9 cellular contexts compared by ENCODE assay signal in genomic region chr17:3636908-3637373, GRCh38. TPM values are rescaled to one million over a fixed set of nuclear protein-coding genes. Genes with fewer than 3 reads are reported as not detected.
DNase-seq lines count a peak whose midpoint lies in the region; ATAC-seq, FAIRE-seq and TF ChIP-seq lines count a peak whose summit lies in the region.
"Had no signal": no experiment of that assay in that cellular context is flagged by ENCODE, and none has a peak within 500 bp of the region (broad histone marks: within the 10 kb centered on the region; RNA-seq: fewer than 3 reads in every experiment).

No MANE protein-coding gene starts in this region.

- H3K27me3 Mint-ChIP-seq in activated CD8-positive, alpha-beta memory T cell treated with anti-CD3 and anti-CD28 coated beads, Interleukin-2, amount 10 ng/mL, durations not matched to agents 7 days and 5 days = no peaks in the 10 kb centered on the region

- TF ChIP-seq POLR2A in adrenal gland (IDR thresholded peaks at IDR 0.05) = no peak

- H3K4me1 ChIP-seq in adrenal gland (replicated peaks in 1 of 2) = peaks cover 19 to 31% of the 10 kb centered on the region in 2 donors
- peaks cover 3 to 20% of the 10 kb centered on the region in 2 donors for H3K4me1 ChIP-seq in kidney (ENCODE audit: control insufficient read depth in 1 of 2, insufficient read depth in 1 of 2, low read depth in 1 of 2, low read length in 2 of 2)
- no peaks in the 10 kb centered on the region for H3K4me1 ChIP-seq in thymus (ENCODE audit: control insufficient read depth, insufficient read depth, low read length)

- H3K4me3 ChIP-seq in adrenal gland (peak overlapping the region; percentile 73 to 92 (median 86)), kidney (ENCODE audit: low read length in 2 of 2) (peak overlapping the region; percentile 83 to 87), thymus (ENCODE audit: low read length) (peak overlapping the region; percentile 78)

- intact Hi-C loops in adrenal gland (cut with DNase I) (no loop called here), kidney (cut with DNase I) (no loop called here), posterior vena cava (cut with DNase I) (loop anchor here in 1 of 2 donors (10.0 kb wide), 1 partner anchor 102 kb away; no protein-coding TSS in a partner anchor)

- TF ChIP-seq CTCF in adrenal gland (IDR thresholded peaks at IDR 0.05) = no peak
- TF ChIP-seq CTCF in kidney (IDR thresholded peaks at IDR 0.05; ENCODE audit: borderline replicate concordance, extremely low read depth, insufficient read depth) = no peak

- H3K36me3 ChIP-seq in adrenal gland (replicated peaks in 1 of 2) = no peaks in the 10 kb centered on the region
- H3K36me3 ChIP-seq in kidney (ENCODE audit: control insufficient read depth in 1 of 2, insufficient read depth in 2 of 2, low read length in 2 of 2) = peaks cover 4% of the 10 kb centered on the region in 2 donors
- peaks cover 12% of the 10 kb centered on the region for H3K36me3 ChIP-seq in thymus (ENCODE audit: control insufficient read depth, insufficient read depth)

- no peak for ATAC-seq in activated CD8-positive, alpha-beta memory T cell treated with anti-CD3 and anti-CD28 coated beads, Interleukin-2, amount 10 ng/mL, durations not matched to agents 7 days and 5 days
- ATAC-seq in HG03175 (IDR thresholded peaks at IDR 0.05; ENCODE audit: unreplicated experiment) = peak; percentile 5
- no peak for ATAC-seq in HG02870 (IDR thresholded peaks at IDR 0.05; ENCODE audit: unreplicated experiment)

- CTCF ChIA-PET in activated CD8-positive, alpha-beta memory T cell treated with anti-CD3 and anti-CD28 coated beads, Interleukin-2, amount 10 ng/mL, durations not matched to agents 7 days and 5 days (lab: Charles Lee) = interaction anchor here (0.8 to 1.7 kb wide), 7 partner anchors 10 to 91 kb away, joined by 3 to 7 read pairs (median 3); no protein-coding TSS in a partner anchor

- WGBS in adrenal gland, 4 donors = 1 to 9% (median 3%) methylated on average over 3 to 31 of the region's 31 CpGs
- 3% methylated on average over 31 of the region's 31 CpGs for WGBS in thymus

- H3K4me1 Mint-ChIP-seq in activated CD8-positive, alpha-beta memory T cell treated with anti-CD3 and anti-CD28 coated beads, Interleukin-2, amount 10 ng/mL, durations not matched to agents 7 days and 5 days = peaks cover 50% of the 10 kb centered on the region

- H3K27me3 ChIP-seq in adrenal gland (no peaks in the 10 kb centered on the region), thymus (ENCODE audit: control insufficient read depth, insufficient read depth) (no peaks in the 10 kb centered on the region)

- peak overlapping the region; percentile 91 for H3K4me3 Mint-ChIP-seq in activated CD8-positive, alpha-beta memory T cell treated with anti-CD3 and anti-CD28 coated beads, Interleukin-2, amount 10 ng/mL, durations not matched to agents 7 days and 5 days

- peaks cover 9% of the 10 kb centered on the region for H3K36me3 Mint-ChIP-seq in activated CD8-positive, alpha-beta memory T cell treated with anti-CD3 and anti-CD28 coated beads, Interleukin-2, amount 10 ng/mL, durations not matched to agents 7 days and 5 days

- no peaks in the 10 kb centered on the region for H3K9me3 Mint-ChIP-seq in activated CD8-positive, alpha-beta memory T cell treated with anti-CD3 and anti-CD28 coated beads, Interleukin-2, amount 10 ng/mL, durations not matched to agents 7 days and 5 days (ENCODE audit: low read depth)

- H3K27ac ChIP-seq in adrenal gland = peak overlapping the region; percentile 85 to 96 (median 94)
- peak overlapping the region; percentile 98 to 99 for H3K27ac ChIP-seq in kidney (ENCODE audit: low read depth in 2 of 2, low read length in 2 of 2)
- H3K27ac ChIP-seq in thymus (ENCODE audit: low read depth) = no peak overlapping the region

- no peak overlapping the region for H3K27ac Mint-ChIP-seq in activated CD8-positive, alpha-beta memory T cell treated with anti-CD3 and anti-CD28 coated beads, Interleukin-2, amount 10 ng/mL, durations not matched to agents 7 days and 5 days

- H3K9ac ChIP-seq in kidney (ENCODE audit: low read length in 2 of 2) = peak overlapping the region; percentile 82 to 85

- FAIRE-seq in kidney (lab: Jason Lieb, UNC) = no peak
- FAIRE-seq: colon had no signal

- H3K9me3 ChIP-seq in adrenal gland (replicated peaks in 1 of 3) (no peaks in the 10 kb centered on the region), kidney (ENCODE audit: control insufficient read depth in 1 of 2, low read length in 2 of 2) (no peaks in the 10 kb centered on the region), thymus (ENCODE audit: control insufficient read depth) (no peaks in the 10 kb centered on the region)

- DNase-seq in activated CD8-positive, alpha-beta memory T cell treated with anti-CD3 and anti-CD28 coated beads, Interleukin-2, amount 10 ng/mL, durations not matched to agents 7 days and 5 days = peak; percentile 47
- no peak for DNase-seq in activated CD8-positive, alpha-beta memory T cell treated with anti-CD3 and anti-CD28 coated beads, Interleukin-2, amount 50 U/mL, for 4 hours
- DNase-seq in adrenal gland = no peak
- no peak for DNase-seq in kidney
- no peak for DNase-seq in posterior vena cava (ENCODE audit: low spot score)

RNA-seq across cellular contexts. Expression of gene CTNS, which starts 0.4 kb away (rescaled TPM):
- total RNA-seq in activated CD8-positive, alpha-beta memory T cell treated with anti-CD3 and anti-CD28 coated beads, Interleukin-2, amount 10 ng/mL, durations not matched to agents 7 days and 5 days = 10 to 100 TPM in 1 of 2 experiments, 1 to 10 TPM in 1; 9.7 to 20.6 TPM
- total RNA-seq in adrenal gland (10 to 100 TPM; 17.5 to 74.8 (median 43.1) TPM), kidney (15.7 TPM), posterior vena cava (10 to 100 TPM in 1 of 2 donors, 1 to 10 TPM in 1; 9.2 to 11.7 TPM)
- polyA plus RNA-seq in adrenal gland (10 to 100 TPM; 11.5 to 15.7 (median 13.8) TPM), kidney (ENCODE audit: insufficient read depth, low read depth, low replicate concordance) (11.9 TPM), thymus (8.8 TPM)

RNA-seq across cellular contexts. Expression of gene SHPK, which starts 0.9 kb away (rescaled TPM):
- 10 to 100 TPM; 13.4 to 13.9 TPM for total RNA-seq in activated CD8-positive, alpha-beta memory T cell treated with anti-CD3 and anti-CD28 coated beads, Interleukin-2, amount 10 ng/mL, durations not matched to agents 7 days and 5 days
- total RNA-seq in adrenal gland (10 to 100 TPM; 12.0 to 27.4 (median 19.6) TPM), kidney (17.5 TPM), posterior vena cava (10 to 100 TPM in 1 of 2 donors, 1 to 10 TPM in 1; 6.1 to 13.3 TPM)
- polyA plus RNA-seq in adrenal gland (10 to 100 TPM in 1 of 3 donors, 1 to 10 TPM in 2; 8.8 to 13.3 (median 9.1) TPM), kidney (ENCODE audit: insufficient read depth, low read depth, low replicate concordance) (9.2 TPM), thymus (4.4 TPM)

RNA-seq across cellular contexts. Expression of gene TRPV1, which starts 27.7 kb away (rescaled TPM):
- 1 to 10 TPM; 5.3 to 5.4 TPM for total RNA-seq in activated CD8-positive, alpha-beta memory T cell treated with anti-CD3 and anti-CD28 coated beads, Interleukin-2, amount 10 ng/mL, durations not matched to agents 7 days and 5 days
- total RNA-seq in adrenal gland = 1 to 10 TPM; 1.6 to 5.5 (median 3.0) TPM
- polyA plus RNA-seq in adrenal gland = 10 to 100 TPM in 1 of 3 donors, 1 to 10 TPM in 2; 1.5 to 10.9 (median 5.9) TPM
- total RNA-seq in kidney = 4.2 TPM
- 4.7 TPM for polyA plus RNA-seq in kidney (ENCODE audit: insufficient read depth, low read depth, low replicate concordance)
- polyA plus RNA-seq in thymus = 4.9 TPM
- total RNA-seq in posterior vena cava = 1 to 10 TPM; 3.6 to 5.9 TPM

RNA-seq across cellular contexts. Expression of gene TAX1BP3, which starts 31.4 kb away (rescaled TPM):
- 10 to 100 TPM; 19.5 to 27.9 TPM for total RNA-seq in activated CD8-positive, alpha-beta memory T cell treated with anti-CD3 and anti-CD28 coated beads, Interleukin-2, amount 10 ng/mL, durations not matched to agents 7 days and 5 days
- total RNA-seq in adrenal gland (100 to 1,000 TPM; 105 to 311 (median 211) TPM), kidney (158 TPM), posterior vena cava (100 to 1,000 TPM; 106 to 126 TPM)
- polyA plus RNA-seq in adrenal gland (100 to 1,000 TPM in 1 of 3 donors, 10 to 100 TPM in 2; 32.1 to 100 (median 94.9) TPM), kidney (ENCODE audit: insufficient read depth, low read depth, low replicate concordance) (128 TPM), thymus (73.2 TPM)

RNA-seq across cellular contexts. Expression of gene EMC6, which starts 31.7 kb away (rescaled TPM):
- 10 to 100 TPM; 43.7 to 57.0 TPM for total RNA-seq in activated CD8-positive, alpha-beta memory T cell treated with anti-CD3 and anti-CD28 coated beads, Interleukin-2, amount 10 ng/mL, durations not matched to agents 7 days and 5 days
- total RNA-seq in adrenal gland = 10 to 100 TPM in 6 of 8 donors, 1 to 10 TPM in 2; 6.1 to 73.8 (median 40.6) TPM
- polyA plus RNA-seq in adrenal gland = 10 to 100 TPM; 44.2 to 89.4 (median 47.7) TPM
- 25.6 TPM for total RNA-seq in kidney
- 77.1 TPM for polyA plus RNA-seq in kidney (ENCODE audit: insufficient read depth, low read depth, low replicate concordance)
- polyA plus RNA-seq in thymus = 68.7 TPM
- 10 to 100 TPM; 23.7 to 24.7 TPM for total RNA-seq in posterior vena cava
